30 cellular contexts compared by ENCODE assay signal in the genomic region with DNA sequence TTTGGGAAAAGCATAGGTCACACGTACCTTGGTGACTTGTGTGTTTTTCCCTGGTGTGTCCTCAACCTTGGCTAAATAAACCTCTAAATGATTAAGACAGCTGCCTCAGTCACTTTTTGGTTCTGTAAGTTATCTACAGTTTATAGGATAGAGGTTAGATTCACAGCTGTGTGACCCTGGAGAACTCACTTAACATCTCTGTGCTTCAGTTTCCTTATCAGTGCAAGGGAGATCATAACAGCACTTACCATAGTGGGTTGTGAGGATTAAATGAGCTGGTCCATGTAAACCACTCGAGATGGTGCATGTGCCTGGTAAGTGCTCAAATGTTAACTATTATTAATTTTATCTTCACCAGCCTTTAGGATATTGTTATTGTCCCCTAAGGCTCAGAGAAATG.
"Had no signal": no experiment of that assay in that cellular context is flagged by ENCODE, and none has a peak within 500 bp of the region (broad histone marks: within the 10 kb centered on the region; RNA-seq: fewer than 3 reads in every experiment).

No MANE protein-coding gene starts in this region.

- H3K4me1 Mint-ChIP-seq: neural progenitor cell had no signal

- H3K27ac Mint-ChIP-seq: activated CD4-positive, alpha-beta memory T cell treated with anti-CD3 and anti-CD28 coated beads, Interleukin-2, amount 10 ng/mL, durations not matched to agents 7 days and 5 days; activated CD8-positive, alpha-beta memory T cell treated with anti-CD3 and anti-CD28 coated beads, Interleukin-2, amount 10 ng/mL, durations not matched to agents 7 days and 5 days; activated naive CD4-positive, alpha-beta T cell treated with anti-CD3 and anti-CD28 coated beads, Interleukin-2, amount 10 ng/mL, durations not matched to agents 7 days and 5 days; activated T-cell treated with anti-CD3 and anti-CD28 coated beads, Interleukin-2, amount 50 U/mL, for 72 hours; natural killer cell; neural progenitor cell; T-helper 17 cell; type B pancreatic cell had no signal

- H3K27me3 Mint-ChIP-seq: activated CD4-positive, alpha-beta T cell treated with anti-CD3 and anti-CD28 coated beads, Interleukin-2, amount 10 ng/mL, durations not matched to agents 24 days and 14 days; activated naive CD4-positive, alpha-beta T cell treated with anti-CD3 and anti-CD28 coated beads, Interleukin-2, amount 10 ng/mL, durations not matched to agents 7 days and 5 days; T-helper 17 cell; type B pancreatic cell had no signal

- ATAC-seq: body of pancreas, right cardiac atrium, T-helper 17 cell had no signal

- FAIRE-seq: colon, endometrium, frontal cortex had no signal

- H3K4me3 Mint-ChIP-seq: activated CD4-positive, alpha-beta memory T cell treated with anti-CD3 and anti-CD28 coated beads, Interleukin-2, amount 10 ng/mL, durations not matched to agents 7 days and 5 days; activated CD4-positive, alpha-beta T cell treated with anti-CD3 and anti-CD28 coated beads, Interleukin-2, amount 10 ng/mL, durations not matched to agents 24 days and 14 days; activated CD8-positive, alpha-beta memory T cell treated with anti-CD3 and anti-CD28 coated beads, Interleukin-2, amount 10 ng/mL, durations not matched to agents 7 days and 5 days; activated naive CD4-positive, alpha-beta T cell treated with anti-CD3 and anti-CD28 coated beads, Interleukin-2, amount 10 ng/mL, durations not matched to agents 7 days and 5 days; natural killer cell; neural progenitor cell; T-helper 17 cell; type B pancreatic cell had no signal

- H3K9me3 ChIP-seq: body of pancreas, left ventricle myocardium inferior, vagina had no signal

- H3K4me3 ChIP-seq: body of pancreas, left ventricle myocardium inferior, lung, neural progenitor cell, spleen, vagina had no signal

- H2AFZ ChIP-seq: neural progenitor cell had no signal

- H3K9me3 Mint-ChIP-seq: activated CD4-positive, alpha-beta memory T cell treated with anti-CD3 and anti-CD28 coated beads, Interleukin-2, amount 10 ng/mL, durations not matched to agents 7 days and 5 days; activated CD4-positive, alpha-beta T cell treated with anti-CD3 and anti-CD28 coated beads, Interleukin-2, amount 10 ng/mL, durations not matched to agents 24 days and 14 days; natural killer cell; type B pancreatic cell had no signal

- H3K36me3 ChIP-seq: left ventricle myocardium inferior, neural progenitor cell, spleen, vagina, WERI-Rb-1 had no signal

- H3K4me2 ChIP-seq: neural progenitor cell had no signal

- H3K27ac ChIP-seq: body of pancreas, epithelial cell of prostate, left ventricle myocardium inferior, neural progenitor cell, spleen, vagina, WERI-Rb-1 had no signal

- H3K9ac ChIP-seq: neural progenitor cell had no signal

- H3K27me3 ChIP-seq: body of pancreas, neural progenitor cell, spleen, vagina had no signal

- DNase-seq: activated CD4-positive, alpha-beta memory T cell treated with anti-CD3 and anti-CD28 coated beads, Interleukin-2, amount 10 ng/mL, durations not matched to agents 7 days and 5 days; activated CD8-positive, alpha-beta memory T cell treated with anti-CD3 and anti-CD28 coated beads, Interleukin-2, amount 10 ng/mL, durations not matched to agents 7 days and 5 days; activated gamma-delta T cell; activated naive CD4-positive, alpha-beta T cell treated with anti-CD3 and anti-CD28 coated beads, Interleukin-2, amount 10 ng/mL, durations not matched to agents 7 days and 5 days; aorta; body of pancreas; effector CD8-positive, alpha-beta T cell; left ventricle myocardium inferior; mesendoderm; natural killer cell; occipital lobe; posterior cingulate gyrus; right cardiac atrium; spleen; stimulated activated CD4-positive, alpha-beta T cell treated with anti-CD3 and anti-CD28 coated beads, Interleukin-2, amount 100 ng/mL, for 48 hours; stimulated activated naive CD4-positive, alpha-beta T cell treated with Interleukin-2 at 50 U/mL for 16 hours; substantia nigra; T-helper 17 cell; T1000; WERI-Rb-1 had no signal

- H3K4me1 ChIP-seq: left ventricle myocardium inferior, neural progenitor cell, vagina had no signal

- H3K36me3 Mint-ChIP-seq: activated naive CD4-positive, alpha-beta T cell treated with anti-CD3 and anti-CD28 coated beads, Interleukin-2, amount 10 ng/mL, durations not matched to agents 7 days and 5 days; natural killer cell; neural progenitor cell; type B pancreatic cell had no signal
